ENCODE assay signal across 8 cellular contexts in the genomic region with DNA sequence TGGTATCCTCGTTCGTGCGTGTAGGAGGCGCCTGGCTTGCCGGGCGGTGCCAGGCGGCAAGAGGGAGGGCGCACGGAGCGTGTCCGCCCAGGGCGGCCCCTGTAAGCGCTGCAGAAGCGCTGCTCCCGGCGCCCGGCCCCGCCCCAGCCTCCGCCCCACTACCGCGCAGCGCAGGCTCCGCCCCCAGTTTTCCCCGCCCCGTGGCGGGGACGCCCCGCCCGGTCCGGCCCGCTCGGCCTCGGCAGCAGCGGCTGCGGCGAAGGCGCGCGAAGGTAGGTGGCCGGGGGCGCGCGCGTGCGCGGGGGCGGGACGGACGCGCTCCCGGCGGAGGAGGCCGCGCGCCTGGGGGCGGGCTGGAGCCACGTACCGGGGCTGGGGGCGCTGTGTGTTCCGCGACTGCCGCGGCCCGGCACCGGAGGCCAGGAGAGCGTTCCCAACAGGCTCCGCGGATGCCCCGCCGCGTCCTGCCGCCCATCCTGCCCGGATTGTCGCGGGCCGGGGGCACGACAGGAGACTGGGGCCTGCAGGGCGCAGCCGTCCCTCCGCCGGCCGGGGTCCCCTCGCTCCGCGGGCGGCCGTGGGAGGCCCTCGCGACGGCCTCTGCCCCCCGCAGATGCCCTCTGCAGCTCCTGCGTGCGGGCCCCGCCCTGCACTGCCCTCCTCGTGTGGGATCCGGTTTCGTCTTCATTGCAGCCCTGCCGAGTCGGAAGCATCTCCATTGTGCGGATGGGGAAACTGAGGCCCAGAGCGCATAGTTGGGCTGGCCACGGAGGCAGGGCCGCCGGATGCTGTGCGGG. TPM values are rescaled to one million over a fixed set of nuclear protein-coding genes. Genes with fewer than 3 reads are reported as not detected.
DNase-seq lines count a peak whose midpoint lies in the region; ATAC-seq and TF ChIP-seq lines count a peak whose summit lies in the region.

No MANE protein-coding gene starts in this region.

- WGBS in IMR-90 (ENCODE audit: extremely low coverage in 2 of 2, insufficient read length in 1 of 2), 2 experiments = 1% methylated on average over 88 of the region's 105 CpGs; no CpG with 5 or more reads in 1 of the 2 experiments

- peak overlapping the region; percentile 79 for H2AK5ac ChIP-seq in IMR-90 (ENCODE audit: low read depth, low read length)

- DNase-seq in Caki2 (ENCODE audit: low read depth) (peak; percentile 82), IMR-90 (peak; percentile 95), activated T-cell treated with anti-CD3 and anti-CD28 coated beads for 24 hours (ENCODE audit: low read depth) (peak; percentile 96), epithelial cell of esophagus (ENCODE audit: low read depth) (peak; percentile 98), mucosa of descending colon (peak; percentile 91 to 99 (median 96))
- peak; percentile 85 to 91 for DNase-seq in stimulated activated CD8-positive, alpha-beta memory T cell treated with anti-CD3 and anti-CD28 coated beads, Interleukin-4, amount 100 ng/mL, for 1 hour (ENCODE audit: low read depth in 2 of 2, low spot score in 1 of 2)

- peak; percentile 85 for ATAC-seq in GM21515 (IDR thresholded peaks at IDR 0.05; ENCODE audit: unreplicated experiment)
- peak; percentile 99 for ATAC-seq in IMR-90 (ENCODE audit: low read depth)
- peak; percentile 97 for ATAC-seq in mucosa of descending colon

- no peaks in the 10 kb centered on the region; the same call in 1 of the 2 replicates for H4K20me1 ChIP-seq in IMR-90 (ENCODE audit: insufficient read depth, low read length)
- H4K20me1 ChIP-seq in OCI-LY3 (ENCODE audit: insufficient read depth, low read length) = no peaks in the 10 kb centered on the region

- peak overlapping the region; percentile 73 for H3K4ac ChIP-seq in IMR-90 (ENCODE audit: low read depth, low read length)

- CTCF ChIA-PET in IMR-90 (lab: Yijun Ruan, JAX) = no interaction called here

- peak overlapping the region; percentile 39 for H3K14ac ChIP-seq in IMR-90 (replicated peaks; ENCODE audit: low read depth, low read length)

- H3K79me1 ChIP-seq in IMR-90 (ENCODE audit: low read depth in 1 of 2, low read length in 2 of 2) = peaks cover 0 to 19% of the 10 kb centered on the region in 2 experiments; a peak in 2 of 4 replicates

- H3K27ac ChIP-seq in IMR-90 (ENCODE audit: insufficient read depth, low read length) (peak overlapping the region; percentile 74), OCI-LY3 (ENCODE audit: low read length) (no peak overlapping the region)

- dilution Hi-C loops in IMR-90 (cut with HindIII; ENCODE audit: low sequenced_read_pairs, unreplicated experiment) = no loop called here

- H3K9me1 ChIP-seq in IMR-90 (ENCODE audit: insufficient read depth, low read length) = peaks cover 4% of the 10 kb centered on the region; the same call in 1 of the 2 replicates

- H2AFZ ChIP-seq in IMR-90 (replicated peaks; ENCODE audit: low read length, poor library complexity) (peak overlapping the region; percentile 99), OCI-LY3 (ENCODE audit: low read depth, low read length) (peak overlapping the region; percentile 54; the same call in 1 of the 2 replicates)

- no peak overlapping the region for H3K56ac ChIP-seq in IMR-90 (ENCODE audit: extremely low read depth, insufficient read depth, low read length)

- H2BK15ac ChIP-seq in IMR-90 (ENCODE audit: low read depth, low read length) = no peak overlapping the region

- TF ChIP-seq CTCF in IMR-90 (conservative IDR thresholded peaks at IDR 0.05; ENCODE audit: low read depth, low read length) = 0 out of 2 replicates have a peak, but pooled peaks have one; percentile 20
- TF ChIP-seq CTCF in OCI-LY3 (IDR thresholded peaks at IDR 0.05; ENCODE audit: low read depth, low read length) = 0 out of 2 replicates have a peak, but pooled peaks have one; percentile 5
- no peak for TF ChIP-seq CTCF in epithelial cell of esophagus (IDR thresholded peaks at IDR 0.05; ENCODE audit: insufficient read depth, low read depth, low read length, missing control alignments)
- TF ChIP-seq CTCF in mucosa of descending colon (IDR thresholded peaks at IDR 0.05) = no peak

- in situ Hi-C loops in Caki2 (cut with HindIII; ENCODE audit: low pct_unique_long_range_greater_than_20kb, low sequenced_read_pairs) (no loop called here), IMR-90 (cut with MboI; ENCODE audit: low sequenced_read_pairs) (no loop called here)

- TF ChIP-seq POLR2A in IMR-90 (IDR thresholded peaks at IDR 0.05; ENCODE audit: low read depth, low read length) = peak; percentile 53; the same call in 1 of the 2 replicates

- H3K27me3 ChIP-seq in IMR-90 (ENCODE audit: control insufficient read depth, insufficient read depth, low read length) (no peaks in the 10 kb centered on the region), OCI-LY3 (ENCODE audit: low read depth, low read length) (no peaks in the 10 kb centered on the region)

- H3K79me2 ChIP-seq in OCI-LY3 (ENCODE audit: low read length) = no peaks in the 10 kb centered on the region

- POLR2A ChIA-PET in IMR-90 (lab: Charles Lee; ENCODE audit: unreplicated experiment) = no interaction called here

- H3K36me3 ChIP-seq in IMR-90 (ENCODE audit: control insufficient read depth, insufficient read depth, low read length) (no peaks in the 10 kb centered on the region), OCI-LY3 (replicated peaks; ENCODE audit: low read depth, low read length) (no peaks in the 10 kb centered on the region), mucosa of descending colon (ENCODE audit: low read depth) (no peaks in the 10 kb centered on the region)

- H3K4me1 ChIP-seq in IMR-90 (ENCODE audit: control insufficient read depth, insufficient read depth, low read length) = peaks cover 4% of the 10 kb centered on the region
- H3K4me1 ChIP-seq in OCI-LY3 (ENCODE audit: low read length) = peaks cover 4% of the 10 kb centered on the region
- H3K4me1 ChIP-seq in mucosa of descending colon (ENCODE audit: low read depth) = peaks cover 10% of the 10 kb centered on the region

- intact Hi-C loops in IMR-90 (cut with micrococcal nuclease) = no loop called here
- intact Hi-C loops in mucosa of descending colon (cut with DNase I, micrococcal nuclease) = no loop called here

- peak overlapping the region; percentile 1; the same call in 1 of the 2 replicates for H3K23ac ChIP-seq in IMR-90 (ENCODE audit: low read depth, low read length)

- H2AK9ac ChIP-seq in IMR-90 (replicated peaks; ENCODE audit: low read depth, low read length, poor library complexity) = peak overlapping the region; percentile 97

- no TSS peak for BruUV-seq in IMR-90 (replicated peaks; lab: Mats Ljungman, UMichigan)

- H2BK5ac ChIP-seq in IMR-90 (ENCODE audit: low read depth, low read length, poor library complexity, severe bottlenecking) = peak overlapping the region; percentile 71

- peak overlapping the region; percentile 75 for H4K5ac ChIP-seq in IMR-90 (ENCODE audit: low read depth, low read length)

- H3K4me3 ChIP-seq in IMR-90 (ENCODE audit: insufficient read depth, low read depth, low read length) (peak overlapping the region; percentile 83), OCI-LY3 (ENCODE audit: low read length) (peak overlapping the region; percentile 91), epithelial cell of esophagus (ENCODE audit: low read length) (peak overlapping the region; percentile 67), mucosa of descending colon (peak overlapping the region; percentile 68)

- H4K91ac ChIP-seq in IMR-90 (ENCODE audit: insufficient read depth, low read depth, low read length) = peak overlapping the region; percentile 77

- peak overlapping the region; percentile 88 to 97 for H4K8ac ChIP-seq in IMR-90 (ENCODE audit: low read depth in 2 of 2, low read length in 2 of 2)

- H3K18ac ChIP-seq in IMR-90 (ENCODE audit: low read depth, low read length) = peak overlapping the region; percentile 53; the same call in 1 of the 2 replicates

- peak overlapping the region; percentile 90 for H3K4me2 ChIP-seq in IMR-90 (ENCODE audit: low read depth, low read length)
- H3K4me2 ChIP-seq in OCI-LY3 (ENCODE audit: low read length) = peak overlapping the region; percentile 99

- H3K9me3 ChIP-seq in IMR-90 (ENCODE audit: control insufficient read depth, insufficient read depth, low read length) (no peaks in the 10 kb centered on the region), OCI-LY3 (ENCODE audit: insufficient read depth, low read length) (no peaks in the 10 kb centered on the region), mucosa of descending colon (no peaks in the 10 kb centered on the region)

- TF ChIP-seq RAD21 in IMR-90 (IDR thresholded peaks at IDR 0.05; ENCODE audit: low read length) = no peak

- H3K9ac ChIP-seq in IMR-90 (ENCODE audit: low read depth, low read length) (peak overlapping the region; percentile 82), OCI-LY3 (ENCODE audit: low read length) (peak overlapping the region; percentile 81)

- H2BK20ac ChIP-seq in IMR-90 (ENCODE audit: low read depth, low read length) = no peak overlapping the region

- no peak overlapping the region; the same call in 1 of the 2 replicates for H2BK120ac ChIP-seq in IMR-90 (ENCODE audit: low read depth, low read length)

TF ChIP-seq in IMR-90, 13 proteins besides CTCF, POLR2A, EP300 and RAD21 (continues in another document):
- TF ChIP-seq, protein P1, sequence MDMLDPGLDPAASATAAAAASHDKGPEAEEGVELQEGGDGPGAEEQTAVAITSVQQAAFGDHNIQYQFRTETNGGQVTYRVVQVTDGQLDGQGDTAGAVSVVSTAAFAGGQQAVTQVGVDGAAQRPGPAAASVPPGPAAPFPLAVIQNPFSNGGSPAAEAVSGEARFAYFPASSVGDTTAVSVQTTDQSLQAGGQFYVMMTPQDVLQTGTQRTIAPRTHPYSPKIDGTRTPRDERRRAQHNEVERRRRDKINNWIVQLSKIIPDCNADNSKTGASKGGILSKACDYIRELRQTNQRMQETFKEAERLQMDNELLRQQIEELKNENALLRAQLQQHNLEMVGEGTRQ (IDR thresholded peaks at IDR 0.05; ENCODE audit: low read depth, low read length) = no peak
- TF ChIP-seq NFE2L2 (IDR thresholded peaks at IDR 0.05; ENCODE audit: low read depth, low read length) (0 out of 2 replicates have a peak, but pooled peaks have one; percentile 3), MXI1 (IDR thresholded peaks at IDR 0.05; ENCODE audit: borderline replicate concordance, low read depth, low read length) (peak; percentile 52; the same call in 1 of the 2 replicates)

RNA-seq across cellular contexts. Expression of a gene that starts 7.7 kb away (rescaled TPM):
- total RNA-seq in Caki2 (2014; rRNA removed; shearing (Covaris generic); ENCODE audit: low replicate concordance) = 8.0 and 15.7 TPM in 2 replicates
- total RNA-seq in IMR-90 (2012; rRNA removed) (7.2 and 7.5 TPM in 2 replicates), mucosa of descending colon (10 to 100 TPM; 12.2 to 32.5 (median 16.8) TPM)
- 13.7 and 14.7 TPM in 2 replicates for polyA plus RNA-seq in IMR-90 (2012; rRNA removed)
- 10.7 and 12.9 TPM in 2 replicates for polyA plus RNA-seq in IMR-90 (2012; cell fraction: cytosol; rRNA removed)
- polyA plus RNA-seq in IMR-90 (2012; cell fraction: nucleus; rRNA removed; ENCODE audit: low replicate concordance) = 82.9 and 147 TPM in 2 replicates

RNA-seq across cellular contexts. Expression of a gene that starts 18.3 kb away (rescaled TPM):
- total RNA-seq in Caki2 (2014; rRNA removed; shearing (Covaris generic); ENCODE audit: low replicate concordance) = not detected in 2 replicates
- total RNA-seq in IMR-90 (2012; rRNA removed) (under 0.01 TPM in 2 replicates), mucosa of descending colon (1,000 to 10,000 TPM; 2,195 to 6,222 (median 2,378) TPM)
- polyA plus RNA-seq in IMR-90 (2012; rRNA removed) = not detected in 2 replicates
- polyA plus RNA-seq in IMR-90 (2012; cell fraction: cytosol; rRNA removed) = not detected in 2 replicates
- not detected in 2 replicates for polyA plus RNA-seq in IMR-90 (2012; cell fraction: nucleus; rRNA removed; ENCODE audit: low replicate concordance)

Comparison
In these comparisons a context has a peak if more than half of its experiments do, and no peak if none do; other contexts are left out.
1. CTCF ChIP-seq: peak in IMR-90 (single experiment) and OCI-LY3 (single experiment); none in epithelial cell of esophagus (single experiment) and mucosa of descending colon (single experiment).
2. RNA of a gene that starts 18.3 kb away (total RNA-seq): 2,195 to 6,222 TPM in mucosa of descending colon; not detected in Caki2 and under 0.01 TPM in IMR-90; every median in the first group is over 1,000 times any median in the second.
3. Peak in every context shown above with its lines, with median percentiles within 50 percentile points of each other: DNase-seq, ATAC-seq and H3K4me3 ChIP-seq.